In genomic region chr6:148516116-148517016, GRCh38 we compare ENCODE assay signal across 19 cellular contexts.
DNase-seq lines count a peak whose midpoint lies in the region; ATAC-seq and TF ChIP-seq lines count a peak whose summit lies in the region.
"Had no signal": no experiment of that assay in that cellular context is flagged by ENCODE, and none has a peak within 500 bp of the region (broad histone marks: within the 10 kb centered on the region; RNA-seq: fewer than 3 reads in every experiment).

No MANE protein-coding gene starts in this region.

- H3K27me3 Mint-ChIP-seq in neural crest cell (ENCODE audit: low read depth): no peaks in the 10 kb centered on the region
- H3K27me3 Mint-ChIP-seq in activated T-cell treated with anti-CD3 and anti-CD28 coated beads, Interleukin-2, amount 50 U/mL, for 72 hours (ENCODE audit: low read depth): peaks cover 13% of the 10 kb centered on the region

- no peak for ATAC-seq in activated T-cell treated with anti-CD3 and anti-CD28 coated beads, Interleukin-2, amount 50 U/mL, for 72 hours (replicated peaks in 1 of 2)
- ATAC-seq: activated naive CD8-positive, alpha-beta T cell treated with anti-CD3 and anti-CD28 coated beads, Interleukin-2, amount 50 U/mL, for 24 hours; activated T-helper 17 cell treated with anti-CD3 and anti-CD28 coated beads, Interleukin-2, amount 50 U/mL, for 72 hours; effector memory CD8-positive, alpha-beta T cell; stimulated activated naive CD8-positive, alpha-beta T cell treated with anti-CD3 and anti-CD28 coated beads, Interleukin-15, amount 100 ng/mL, for 72 hours had no signal

- H3K4me3 ChIP-seq in H7 (ENCODE audit: insufficient read depth, low read depth, low read length): no peak overlapping the region
- H3K4me3 ChIP-seq in epithelial cell of esophagus (ENCODE audit: low read length): no peak overlapping the region
- H3K4me3 ChIP-seq: lung, MG63 had no signal

- H3K4me1 Mint-ChIP-seq in neural crest cell: peaks cover 42% of the 10 kb centered on the region
- H3K4me1 Mint-ChIP-seq in activated T-cell treated with anti-CD3 and anti-CD28 coated beads, Interleukin-2, amount 50 U/mL, for 72 hours (ENCODE audit: low read depth): no peaks in the 10 kb centered on the region
- H3K4me1 Mint-ChIP-seq: CD8-positive, alpha-beta memory T cell; stimulated activated naive CD8-positive, alpha-beta T cell treated with anti-CD3 and anti-CD28 coated beads, Interleukin-15, amount 100 ng/mL, for 72 hours had no signal

- peaks cover 4% of the 10 kb centered on the region for H3K36me3 ChIP-seq in H7 (replicated peaks; ENCODE audit: control insufficient read depth, insufficient read depth, low read length)

- DNase-seq in H7 (peak; percentile 71), NOMO-1 treated with DMSO at 0.1 percent for 48 hours (lab: John Stamatoyannopoulos, UW; ENCODE audit: unreplicated experiment) (peak; percentile 61), epithelial cell of esophagus (ENCODE audit: low read depth) (peak; percentile 73), neural crest cell (ENCODE audit: low read depth, low spot score) (no peak), ecto neural progenitor cell (ENCODE audit: low spot score) (no peak), NCI-H526 (lab: John Stamatoyannopoulos, UW) (no peak), hypothalamus (lab: John Stamatoyannopoulos, UW) (no peak)
- DNase-seq in activated T-cell treated with anti-CD3 and anti-CD28 coated beads, Interleukin-2, amount 50 U/mL, for 72 hours: no peak
- DNase-seq: activated naive CD8-positive, alpha-beta T cell treated with anti-CD3 and anti-CD28 coated beads, Interleukin-2, amount 50 U/mL, for 24 hours; CD8-positive, alpha-beta memory T cell; effector memory CD8-positive, alpha-beta T cell; EL; foreskin melanocyte; MG63; stimulated activated CD4-positive, alpha-beta T cell treated with anti-CD3 and anti-CD28 coated beads, Interleukin-15, amount 100 ng/mL, for 24 hours; stimulated activated naive CD8-positive, alpha-beta T cell treated with anti-CD3 and anti-CD28 coated beads, Interleukin-15, amount 100 ng/mL, for 72 hours; WERI-Rb-1 had no signal

- H3K27ac Mint-ChIP-seq in neural crest cell (ENCODE audit: unreplicated experiment): peak overlapping the region; percentile 32
- no peak overlapping the region for H3K27ac Mint-ChIP-seq in activated T-cell treated with anti-CD3 and anti-CD28 coated beads, Interleukin-2, amount 50 U/mL, for 72 hours
- H3K27ac Mint-ChIP-seq: activated naive CD8-positive, alpha-beta T cell treated with anti-CD3 and anti-CD28 coated beads, Interleukin-2, amount 50 U/mL, for 24 hours; activated T-helper 17 cell treated with anti-CD3 and anti-CD28 coated beads, Interleukin-2, amount 50 U/mL, for 72 hours; CD8-positive, alpha-beta memory T cell; effector memory CD8-positive, alpha-beta T cell; stimulated activated naive CD8-positive, alpha-beta T cell treated with anti-CD3 and anti-CD28 coated beads, Interleukin-15, amount 100 ng/mL, for 72 hours had no signal

- no peak overlapping the region for H3K4me3 Mint-ChIP-seq in neural crest cell
- no peak overlapping the region for H3K4me3 Mint-ChIP-seq in activated T-cell treated with anti-CD3 and anti-CD28 coated beads, Interleukin-2, amount 50 U/mL, for 72 hours
- H3K4me3 Mint-ChIP-seq: activated naive CD8-positive, alpha-beta T cell treated with anti-CD3 and anti-CD28 coated beads, Interleukin-2, amount 50 U/mL, for 24 hours; activated T-helper 17 cell treated with anti-CD3 and anti-CD28 coated beads, Interleukin-2, amount 50 U/mL, for 72 hours; CD8-positive, alpha-beta memory T cell; effector memory CD8-positive, alpha-beta T cell; stimulated activated naive CD8-positive, alpha-beta T cell treated with anti-CD3 and anti-CD28 coated beads, Interleukin-15, amount 100 ng/mL, for 72 hours had no signal

- H3K9me3 Mint-ChIP-seq in neural crest cell: no peaks in the 10 kb centered on the region
- H3K9me3 Mint-ChIP-seq in activated T-cell treated with anti-CD3 and anti-CD28 coated beads, Interleukin-2, amount 50 U/mL, for 72 hours: no peaks in the 10 kb centered on the region
- H3K9me3 Mint-ChIP-seq: activated naive CD8-positive, alpha-beta T cell treated with anti-CD3 and anti-CD28 coated beads, Interleukin-2, amount 50 U/mL, for 24 hours; activated T-helper 17 cell treated with anti-CD3 and anti-CD28 coated beads, Interleukin-2, amount 50 U/mL, for 72 hours; CD8-positive, alpha-beta memory T cell; effector memory CD8-positive, alpha-beta T cell; stimulated activated naive CD8-positive, alpha-beta T cell treated with anti-CD3 and anti-CD28 coated beads, Interleukin-15, amount 100 ng/mL, for 72 hours had no signal

- TF ChIP-seq CTCF in epithelial cell of esophagus (IDR thresholded peaks at IDR 0.05; ENCODE audit: insufficient read depth, low read depth, low read length, missing control alignments) (no peak), neural crest cell (conservative IDR thresholded peaks at IDR 0.05) (no peak)

- H3K27me3 ChIP-seq in H7 (ENCODE audit: control insufficient read depth, insufficient read depth, low read length): no peaks in the 10 kb centered on the region
- H3K27me3 ChIP-seq: MG63 had no signal

- peaks cover 25% of the 10 kb centered on the region for H3K36me3 Mint-ChIP-seq in neural crest cell (ENCODE audit: low read depth)
- no peaks in the 10 kb centered on the region for H3K36me3 Mint-ChIP-seq in activated T-cell treated with anti-CD3 and anti-CD28 coated beads, Interleukin-2, amount 50 U/mL, for 72 hours (ENCODE audit: insufficient read depth in 2 of 2)
- H3K36me3 Mint-ChIP-seq: CD8-positive, alpha-beta memory T cell had no signal

Comparison
In these comparisons a context has a peak if more than half of its experiments do, and no peak if none do; other contexts are left out.
1. DNase-seq: peak in H7 (single experiment), NOMO-1 treated with DMSO at 0.1 percent for 48 hours (single experiment) and epithelial cell of esophagus (single experiment); none in neural crest cell (single experiment), ecto neural progenitor cell (single experiment), NCI-H526 (0 of 2), activated T-cell treated with anti-CD3 and anti-CD28 coated beads, Interleukin-2, amount 50 U/mL, for 72 hours (0 of 2) and hypothalamus (0 of 51).